Comparison of ENCODE assay signal across 10 cellular contexts in the genomic region with DNA sequence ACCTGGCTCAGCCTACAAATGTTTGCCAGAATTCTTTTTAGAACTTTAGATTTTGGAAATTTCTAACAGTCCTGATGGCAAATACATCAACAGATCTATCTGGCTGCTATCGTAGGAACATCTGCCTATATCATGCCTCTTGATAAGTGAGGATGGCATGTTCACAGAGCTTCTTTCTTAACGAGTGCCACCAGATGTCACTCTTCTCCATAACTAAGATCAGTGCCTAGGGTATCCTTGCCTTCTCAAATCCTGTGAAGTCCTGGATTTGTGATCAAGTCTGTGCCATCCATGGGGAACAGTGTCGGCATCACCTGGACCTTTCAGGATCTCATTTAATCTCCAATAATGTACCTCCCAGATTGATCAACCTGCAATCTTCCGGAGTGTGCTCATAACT. TPM values are rescaled to one million over a fixed set of nuclear protein-coding genes. Genes with fewer than 3 reads are reported as not detected.
DNase-seq lines count a peak whose midpoint lies in the region; ATAC-seq and TF ChIP-seq lines count a peak whose summit lies in the region.
"Had no signal": no experiment of that assay in that cellular context is flagged by ENCODE, and none has a peak within 500 bp of the region (broad histone marks: within the 10 kb centered on the region; RNA-seq: fewer than 3 reads in every experiment).

No MANE protein-coding gene starts in this region.

- H3K9me3 ChIP-seq in MM.1S (replicated peaks; ENCODE audit: insufficient read depth, low read length) (no peaks in the 10 kb centered on the region), right lobe of liver (no peaks in the 10 kb centered on the region)
- H3K9me3 ChIP-seq: pancreas had no signal

- no peak overlapping the region for H3K4me3 ChIP-seq in MM.1S (ENCODE audit: low read length)
- H3K4me3 ChIP-seq in astrocyte of the cerebellum (ENCODE audit: low read depth, low read length): no peak overlapping the region
- H3K4me3 ChIP-seq in right lobe of liver: no peak overlapping the region
- H3K4me3 ChIP-seq: pancreas, SK-N-MC had no signal

- no peaks in the 10 kb centered on the region for H3K9me2 ChIP-seq in MM.1S (replicated peaks; ENCODE audit: insufficient read depth, low read length)

- no peaks in the 10 kb centered on the region for H3F3A ChIP-seq in MM.1S (ENCODE audit: insufficient read depth, low read length)

- intact Hi-C loops in right lobe of liver (cut with DNase I): no loop called here

- H4K20me1 ChIP-seq in MM.1S (ENCODE audit: insufficient read depth, low read length): no peaks in the 10 kb centered on the region

- CTCF ChIA-PET in activated naive CD4-positive, alpha-beta T cell treated with anti-CD3 and anti-CD28 coated beads, Interleukin-2, amount 10 ng/mL, durations not matched to agents 7 days and 5 days (lab: Charles Lee): no interaction called here

- no peaks in the 10 kb centered on the region for H3K4me1 Mint-ChIP-seq in activated naive CD4-positive, alpha-beta T cell treated with anti-CD3 and anti-CD28 coated beads, Interleukin-2, amount 10 ng/mL, durations not matched to agents 7 days and 5 days

- TF ChIP-seq POLR2A in right lobe of liver (IDR thresholded peaks at IDR 0.05): no peak

- ATAC-seq in right lobe of liver (peak; percentile 56 to 80 (median 74)), GM18873 (IDR thresholded peaks at IDR 0.05; ENCODE audit: low FRiP score, unreplicated experiment) (no peak)

- no peak overlapping the region for H2AFZ ChIP-seq in MM.1S (ENCODE audit: low read length)

- no peaks in the 10 kb centered on the region for H3K27me3 Mint-ChIP-seq in activated naive CD4-positive, alpha-beta T cell treated with anti-CD3 and anti-CD28 coated beads, Interleukin-2, amount 10 ng/mL, durations not matched to agents 7 days and 5 days

- no peaks in the 10 kb centered on the region for H3K79me2 ChIP-seq in MM.1S (ENCODE audit: low read length)

- H3K27me3 ChIP-seq in MM.1S (replicated peaks; ENCODE audit: insufficient read depth, low read length) (no peaks in the 10 kb centered on the region), right lobe of liver (no peaks in the 10 kb centered on the region)
- H3K27me3 ChIP-seq: pancreas had no signal

- no peaks in the 10 kb centered on the region for H3K9me3 Mint-ChIP-seq in activated naive CD4-positive, alpha-beta T cell treated with anti-CD3 and anti-CD28 coated beads, Interleukin-2, amount 10 ng/mL, durations not matched to agents 7 days and 5 days

- no peak overlapping the region for H3K4me2 ChIP-seq in MM.1S (ENCODE audit: low read depth, low read length)

- no peaks in the 10 kb centered on the region for H3K36me3 Mint-ChIP-seq in activated naive CD4-positive, alpha-beta T cell treated with anti-CD3 and anti-CD28 coated beads, Interleukin-2, amount 10 ng/mL, durations not matched to agents 7 days and 5 days

- no peak overlapping the region for H3K9ac ChIP-seq in MM.1S (ENCODE audit: low read length)

- no peak overlapping the region for H3K27ac Mint-ChIP-seq in activated naive CD4-positive, alpha-beta T cell treated with anti-CD3 and anti-CD28 coated beads, Interleukin-2, amount 10 ng/mL, durations not matched to agents 7 days and 5 days

- in situ Hi-C loops in astrocyte of the cerebellum (cut with HindIII; ENCODE audit: low sequenced_read_pairs): no loop called here

- whole genome bisulfite sequencing in right lobe of liver (ENCODE audit: insufficient coverage, low coverage, low lambda C conversion rate, missing lambda C conversion rate): 27% methylated on average over 4 of the region's 4 CpGs

- no peak overlapping the region for H3K4me3 Mint-ChIP-seq in activated naive CD4-positive, alpha-beta T cell treated with anti-CD3 and anti-CD28 coated beads, Interleukin-2, amount 10 ng/mL, durations not matched to agents 7 days and 5 days

- H3K36me3 ChIP-seq in MM.1S (replicated peaks; ENCODE audit: insufficient read depth, low read length) (no peaks in the 10 kb centered on the region), right lobe of liver (no peaks in the 10 kb centered on the region)
- H3K36me3 ChIP-seq: pancreas had no signal

- peak; percentile 76 for TF ChIP-seq CTCF in MM.1S (IDR thresholded peaks at IDR 0.05; ENCODE audit: low read length)
- peak; percentile 36 for TF ChIP-seq CTCF in astrocyte of the cerebellum (IDR thresholded peaks at IDR 0.05; ENCODE audit: low read depth, low read length, missing control alignments)
- TF ChIP-seq CTCF in right lobe of liver (IDR thresholded peaks at IDR 0.05): peak; percentile 37 to 53 (median 46)

- DNase-seq in EL: peak; percentile 35
- peak; percentile 73 for DNase-seq in MM.1S
- DNase-seq in astrocyte of the cerebellum (ENCODE audit: low read depth): no peak
- DNase-seq in right lobe of liver: no peak
- no peak for DNase-seq in activated CD8-positive, alpha-beta memory T cell treated with anti-CD3 and anti-CD28 coated beads for 24 hours
- DNase-seq in UCSD-AML1 (lab: John Stamatoyannopoulos, UW; ENCODE audit: unreplicated experiment): no peak
- no peak for DNase-seq in activated naive CD4-positive, alpha-beta T cell treated with anti-CD3 and anti-CD28 coated beads, Interleukin-2, amount 10 ng/mL, durations not matched to agents 7 days and 5 days
- DNase-seq: pancreas had no signal

- H3K4me1 ChIP-seq in MM.1S (ENCODE audit: low read length) (no peaks in the 10 kb centered on the region), right lobe of liver (no peaks in the 10 kb centered on the region)
- H3K4me1 ChIP-seq: pancreas had no signal

- H3K27ac ChIP-seq in MM.1S (ENCODE audit: low read length) (no peak overlapping the region), right lobe of liver (no peak overlapping the region)
- H3K27ac ChIP-seq: pancreas, SK-N-MC had no signal

RNA-seq across cellular contexts. Expression of a gene that starts 36.5 kb away (rescaled TPM):
- 10 to 100 TPM in 3 of 6 experiments, 1 to 10 TPM in 1, under 1 TPM in 2; 0.92 to 53.9 (median 10.2) TPM for total RNA-seq in right lobe of liver

RNA-seq across cellular contexts. Expression of a gene that starts 58.1 kb away (rescaled TPM):
- total RNA-seq in right lobe of liver: under 1 TPM in 2 of 6 experiments, not detected in 4; 0.12 to 0.24 TPM

Comparison
In these comparisons a context has a peak if more than half of its experiments do, and no peak if none do; other contexts are left out.
1. DNase-seq: peak in EL (single experiment) and MM.1S (single experiment); none in astrocyte of the cerebellum (single experiment), right lobe of liver (0 of 3), activated CD8-positive, alpha-beta memory T cell treated with anti-CD3 and anti-CD28 coated beads for 24 hours (single experiment), UCSD-AML1 (single experiment) and activated naive CD4-positive, alpha-beta T cell treated with anti-CD3 and anti-CD28 coated beads, Interleukin-2, amount 10 ng/mL, durations not matched to agents 7 days and 5 days (single experiment).
2. Peak in every context shown above with its lines, with median percentiles within 50 percentile points of each other: CTCF ChIP-seq.